ENCODE assay signal across 19 cellular contexts in genomic region chr17:33732116-33732515, GRCh38.
DNase-seq lines count a peak whose midpoint lies in the region; ATAC-seq and TF ChIP-seq lines count a peak whose summit lies in the region.
"Had no signal": no experiment of that assay in that cellular context is flagged by ENCODE, and none has a peak within 500 bp of the region (broad histone marks: within the 10 kb centered on the region; RNA-seq: fewer than 3 reads in every experiment).

No MANE protein-coding gene starts in this region.

- H3K79me2 ChIP-seq in neural progenitor cell (ENCODE audit: low read depth), result no peaks in the 10 kb centered on the region

- no peaks in the 10 kb centered on the region for H3F3A ChIP-seq in neural progenitor cell (ENCODE audit: low read depth)

- TF ChIP-seq CTCF in activated CD8-positive, alpha-beta T cell treated with anti-CD3 and anti-CD28 coated beads for 36 hours (IDR thresholded peaks at IDR 0.05), result no peak
- TF ChIP-seq CTCF in endodermal cell (conservative IDR thresholded peaks at IDR 0.05) (no peak), neural progenitor cell (IDR thresholded peaks at IDR 0.05) (no peak), WERI-Rb-1 (IDR thresholded peaks at IDR 0.05; ENCODE audit: low read depth, low read length) (no peak)

- no peaks in the 10 kb centered on the region for H3K36me3 ChIP-seq in endodermal cell (ENCODE audit: control insufficient read depth, insufficient read depth, low read length)
- H3K36me3 ChIP-seq in neural progenitor cell, result no peaks in the 10 kb centered on the region
- no peaks in the 10 kb centered on the region for H3K36me3 ChIP-seq in WERI-Rb-1
- H3K36me3 ChIP-seq: heart left ventricle, thyroid gland had no signal

- H3K27me3 Mint-ChIP-seq in activated CD8-positive, alpha-beta T cell treated with anti-CD3 and anti-CD28 coated beads, Interleukin-2, amount 10 ng/mL, durations not matched to agents 7 days and 5 days (ENCODE audit: low read depth), result no peaks in the 10 kb centered on the region
- peaks cover 19% of the 10 kb centered on the region for H3K27me3 Mint-ChIP-seq in activated CD8-positive, alpha-beta T cell treated with anti-CD3 and anti-CD28 coated beads for 36 hours
- H3K27me3 Mint-ChIP-seq in endodermal cell (ENCODE audit: insufficient read depth), result peaks cover 58% of the 10 kb centered on the region
- peaks cover 13% of the 10 kb centered on the region for H3K27me3 Mint-ChIP-seq in neural progenitor cell (ENCODE audit: insufficient read depth, low read depth)

- H3K36me3 Mint-ChIP-seq in activated CD8-positive, alpha-beta T cell treated with anti-CD3 and anti-CD28 coated beads, Interleukin-2, amount 10 ng/mL, durations not matched to agents 7 days and 5 days (ENCODE audit: low read depth), result no peaks in the 10 kb centered on the region
- no peaks in the 10 kb centered on the region for H3K36me3 Mint-ChIP-seq in activated CD8-positive, alpha-beta T cell treated with anti-CD3 and anti-CD28 coated beads for 36 hours (ENCODE audit: low read depth)
- H3K36me3 Mint-ChIP-seq in endodermal cell (ENCODE audit: low read depth) (no peaks in the 10 kb centered on the region), neural progenitor cell (no peaks in the 10 kb centered on the region)
- H3K36me3 Mint-ChIP-seq: activated naive CD8-positive, alpha-beta T cell treated with anti-CD3 and anti-CD28 coated beads, Interleukin-2, amount 10 ng/mL, durations not matched to agents 7 days and 5 days had no signal

- no peak overlapping the region for H3K4me3 Mint-ChIP-seq in activated CD8-positive, alpha-beta T cell treated with anti-CD3 and anti-CD28 coated beads, Interleukin-2, amount 10 ng/mL, durations not matched to agents 7 days and 5 days
- H3K4me3 Mint-ChIP-seq in activated CD8-positive, alpha-beta T cell treated with anti-CD3 and anti-CD28 coated beads for 36 hours, result no peak overlapping the region
- H3K4me3 Mint-ChIP-seq in endodermal cell, result no peak overlapping the region
- H3K4me3 Mint-ChIP-seq in neural progenitor cell, result peak overlapping the region; percentile 38
- H3K4me3 Mint-ChIP-seq: activated naive CD8-positive, alpha-beta T cell treated with anti-CD3 and anti-CD28 coated beads, Interleukin-2, amount 10 ng/mL, durations not matched to agents 7 days and 5 days had no signal

- H4K20me1 ChIP-seq in neural progenitor cell (ENCODE audit: low read depth), result peaks cover 3% of the 10 kb centered on the region

- intact Hi-C loops in activated CD8-positive, alpha-beta T cell treated with anti-CD3 and anti-CD28 coated beads for 36 hours (cut with micrococcal nuclease), result no loop called here

- peaks cover 29% of the 10 kb centered on the region for H3K27me3 ChIP-seq in endodermal cell (ENCODE audit: control insufficient read depth, insufficient read depth, low read length, poor library complexity, severe bottlenecking)
- H3K27me3 ChIP-seq in neural progenitor cell, result no peaks in the 10 kb centered on the region
- peaks cover 75% of the 10 kb centered on the region for H3K27me3 ChIP-seq in WERI-Rb-1 (ENCODE audit: insufficient read depth, low read depth, severe bottlenecking)
- H3K27me3 ChIP-seq: thyroid gland had no signal

- no peak for ATAC-seq in activated CD8-positive, alpha-beta T cell treated with anti-CD3 and anti-CD28 coated beads, Interleukin-2, amount 10 ng/mL, durations not matched to agents 7 days and 5 days
- ATAC-seq in activated CD8-positive, alpha-beta T cell treated with anti-CD3 and anti-CD28 coated beads for 36 hours, result no peak
- no peak for ATAC-seq in GM18909 (IDR thresholded peaks at IDR 0.05; ENCODE audit: poor library complexity, unreplicated experiment)
- ATAC-seq in GM21825 (IDR thresholded peaks at IDR 0.05; ENCODE audit: unreplicated experiment), result no peak
- ATAC-seq: heart left ventricle, left lobe of liver had no signal

- H3K9ac ChIP-seq in endodermal cell (ENCODE audit: extremely low read depth, low read length, poor library complexity, severe bottlenecking) (no peak overlapping the region), neural progenitor cell (no peak overlapping the region)
- H3K9ac ChIP-seq: KMS-11 had no signal

- DNase-seq in activated CD8-positive, alpha-beta T cell treated with anti-CD3 and anti-CD28 coated beads, Interleukin-2, amount 10 ng/mL, durations not matched to agents 7 days and 5 days, result peak; percentile 24
- no peak for DNase-seq in activated CD8-positive, alpha-beta T cell treated with anti-CD3 and anti-CD28 coated beads for 36 hours
- peak; percentile 17 for DNase-seq in NAMALWA (ENCODE audit: low spot score)
- peak; percentile 55 for DNase-seq in endodermal cell
- DNase-seq in neural progenitor cell (ENCODE audit: low spot score), result peak; percentile 70
- no peak for DNase-seq in WERI-Rb-1
- DNase-seq: activated naive CD8-positive, alpha-beta T cell treated with anti-CD3 and anti-CD28 coated beads, Interleukin-2, amount 10 ng/mL, durations not matched to agents 7 days and 5 days; cerebellar nuclear complex; heart left ventricle; NCI-H2029 treated with DMSO at 0.1 percent for 48 hours; retina; stimulated activated CD4-positive, alpha-beta T cell treated with anti-CD3 and anti-CD28 coated beads, Interleukin-1b, Interleukin-23, amount 100 ng/mL, for 48 hours; thyroid gland had no signal

- H3K4me1 ChIP-seq in endodermal cell (ENCODE audit: control insufficient read depth, insufficient read depth, low read length) (no peaks in the 10 kb centered on the region), neural progenitor cell (no peaks in the 10 kb centered on the region)
- H3K4me1 ChIP-seq: heart left ventricle, thyroid gland had no signal

- no peak overlapping the region for H3K4me2 ChIP-seq in neural progenitor cell
- H3K4me2 ChIP-seq: KMS-11 had no signal

- no peak overlapping the region for H3K27ac Mint-ChIP-seq in activated CD8-positive, alpha-beta T cell treated with anti-CD3 and anti-CD28 coated beads, Interleukin-2, amount 10 ng/mL, durations not matched to agents 7 days and 5 days
- H3K27ac Mint-ChIP-seq in activated CD8-positive, alpha-beta T cell treated with anti-CD3 and anti-CD28 coated beads for 36 hours, result no peak overlapping the region
- H3K27ac Mint-ChIP-seq in endodermal cell (no peak overlapping the region), neural progenitor cell (no peak overlapping the region)
- H3K27ac Mint-ChIP-seq: activated naive CD8-positive, alpha-beta T cell treated with anti-CD3 and anti-CD28 coated beads, Interleukin-2, amount 10 ng/mL, durations not matched to agents 7 days and 5 days had no signal

- H2AFZ ChIP-seq in neural progenitor cell (replicated peaks), result no peak overlapping the region

- WGBS in endodermal cell (ENCODE audit: insufficient coverage in 1 of 2, insufficient read length in 1 of 2), 2 experiments, result 50 to 65% methylated on average over 1 to 3 of the region's 3 CpGs

- POLR2A ChIA-PET in activated CD8-positive, alpha-beta T cell treated with anti-CD3 and anti-CD28 coated beads, Interleukin-2, amount 10 ng/mL, durations not matched to agents 7 days and 5 days (lab: Charles Lee), result no interaction called here
- POLR2A ChIA-PET in activated CD8-positive, alpha-beta T cell treated with anti-CD3 and anti-CD28 coated beads for 36 hours (lab: Charles Lee), result no interaction called here

- no peaks in the 10 kb centered on the region for H3K9me3 Mint-ChIP-seq in activated CD8-positive, alpha-beta T cell treated with anti-CD3 and anti-CD28 coated beads, Interleukin-2, amount 10 ng/mL, durations not matched to agents 7 days and 5 days (ENCODE audit: insufficient read depth)
- H3K9me3 Mint-ChIP-seq in activated CD8-positive, alpha-beta T cell treated with anti-CD3 and anti-CD28 coated beads for 36 hours, result no peaks in the 10 kb centered on the region
- no peaks in the 10 kb centered on the region for H3K9me3 Mint-ChIP-seq in endodermal cell
- H3K9me3 Mint-ChIP-seq in neural progenitor cell, result no peaks in the 10 kb centered on the region
- H3K9me3 Mint-ChIP-seq: activated naive CD8-positive, alpha-beta T cell treated with anti-CD3 and anti-CD28 coated beads, Interleukin-2, amount 10 ng/mL, durations not matched to agents 7 days and 5 days had no signal

- no peaks in the 10 kb centered on the region for H3K4me1 Mint-ChIP-seq in activated CD8-positive, alpha-beta T cell treated with anti-CD3 and anti-CD28 coated beads, Interleukin-2, amount 10 ng/mL, durations not matched to agents 7 days and 5 days (ENCODE audit: low read depth)
- no peaks in the 10 kb centered on the region for H3K4me1 Mint-ChIP-seq in activated CD8-positive, alpha-beta T cell treated with anti-CD3 and anti-CD28 coated beads for 36 hours (ENCODE audit: low read depth)
- H3K4me1 Mint-ChIP-seq in endodermal cell (peaks cover 4% of the 10 kb centered on the region), neural progenitor cell (no peaks in the 10 kb centered on the region)
- H3K4me1 Mint-ChIP-seq: activated naive CD8-positive, alpha-beta T cell treated with anti-CD3 and anti-CD28 coated beads, Interleukin-2, amount 10 ng/mL, durations not matched to agents 7 days and 5 days had no signal

- H3K27ac ChIP-seq in endodermal cell (ENCODE audit: low read depth, low read length) (no peak overlapping the region), neural progenitor cell (no peak overlapping the region), WERI-Rb-1 (no peak overlapping the region)
- H3K27ac ChIP-seq: heart left ventricle, KMS-11, SK-N-MC, thyroid gland, VCaP had no signal

- H3K9me3 ChIP-seq in endodermal cell (ENCODE audit: control insufficient read depth, low read length), result no peaks in the 10 kb centered on the region
- H3K9me3 ChIP-seq in neural progenitor cell (ENCODE audit: low read depth), result no peaks in the 10 kb centered on the region
- H3K9me3 ChIP-seq in WERI-Rb-1 (ENCODE audit: severe bottlenecking), result no peaks in the 10 kb centered on the region
- H3K9me3 ChIP-seq: thyroid gland had no signal

- CTCF ChIA-PET in activated CD8-positive, alpha-beta T cell treated with anti-CD3 and anti-CD28 coated beads, Interleukin-2, amount 10 ng/mL, durations not matched to agents 7 days and 5 days (lab: Charles Lee), result no interaction called here
- CTCF ChIA-PET in activated CD8-positive, alpha-beta T cell treated with anti-CD3 and anti-CD28 coated beads for 36 hours (lab: Charles Lee), result no interaction called here

- H3K4me3 ChIP-seq in endodermal cell (ENCODE audit: low read length) (no peak overlapping the region), neural progenitor cell (no peak overlapping the region), WERI-Rb-1 (ENCODE audit: low read depth, low read length) (no peak overlapping the region)
- H3K4me3 ChIP-seq: heart left ventricle, SK-N-MC, thyroid gland had no signal

Comparison
In these comparisons a context has a peak if more than half of its experiments do, and no peak if none do; other contexts are left out.
1. DNase-seq: peak in activated CD8-positive, alpha-beta T cell treated with anti-CD3 and anti-CD28 coated beads, Interleukin-2, amount 10 ng/mL, durations not matched to agents 7 days and 5 days (single experiment), NAMALWA (single experiment), endodermal cell (single experiment) and neural progenitor cell (single experiment); none in activated CD8-positive, alpha-beta T cell treated with anti-CD3 and anti-CD28 coated beads for 36 hours (single experiment) and WERI-Rb-1 (single experiment).